18 cellular contexts compared by ENCODE assay signal in the genomic region with DNA sequence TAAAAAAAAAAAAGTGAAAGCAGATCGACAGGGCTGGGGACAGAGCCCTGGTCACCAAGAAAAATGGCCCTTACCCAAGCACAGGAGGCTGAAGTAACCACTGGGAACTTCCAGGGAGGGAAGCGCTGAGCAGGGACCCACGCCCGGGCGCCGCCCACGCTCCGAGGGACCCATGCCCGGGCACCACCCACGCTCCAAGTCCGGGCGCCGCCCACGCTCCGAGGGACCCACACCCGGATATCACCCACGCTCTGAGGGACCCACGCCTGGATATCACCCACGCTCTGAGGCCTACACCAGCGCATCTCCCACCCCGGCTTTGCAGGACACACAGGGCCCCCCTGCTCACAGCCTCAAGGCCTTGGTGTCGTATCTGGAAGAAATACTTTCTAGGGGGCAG.
A peak's percentile ranks its signal among the peaks of the same experiment; 100 is the strongest.
DNase-seq lines count a peak whose midpoint lies in the region; ATAC-seq and TF ChIP-seq lines count a peak whose summit lies in the region.
"Had no signal": no experiment of that assay in that cellular context is flagged by ENCODE, and none has a peak within 500 bp of the region (broad histone marks: within the 10 kb centered on the region; RNA-seq: fewer than 3 reads in every experiment).

No MANE protein-coding gene starts in this region.

- TF ChIP-seq CTCF in HEK293 (tag by site-specific recombination; IDR thresholded peaks at IDR 0.05) (no peak), nephron progenitor cell (IDR thresholded peaks at IDR 0.05) (no peak)

- intact Hi-C loops in dendritic cell treated with granulocyte-macrophage colony-stimulating factor and Interleukin-4, amounts not matched to agents 40 ng/mL and 50 ng/mL, for 4 days (cut with micrococcal nuclease) = no loop called here

- ATAC-seq in GM19023 (IDR thresholded peaks at IDR 0.05; ENCODE audit: unreplicated experiment) = no peak
- ATAC-seq: GM23338, HCT116, HepG2 had no signal

- DNase-seq in nephron progenitor cell (no peak), T1000 (lab: John Stamatoyannopoulos, UW) (no peak), NCI-H1436 treated with DMSO at 0.1 percent for 48 hours (lab: John Stamatoyannopoulos, UW) (no peak)
- DNase-seq: ACHN; BE2C; C1 segment of cervical spinal cord; Caco-2; CD4-positive, CD25-positive, alpha-beta regulatory T cell; CD8-positive, alpha-beta memory T cell; H7 had no signal

- no peaks in the 10 kb centered on the region for H3K9me3 Mint-ChIP-seq in dendritic cell treated with granulocyte-macrophage colony-stimulating factor and Interleukin-4, amounts not matched to agents 40 ng/mL and 50 ng/mL, for 4 days
- H3K9me3 Mint-ChIP-seq in nephron progenitor cell = no peaks in the 10 kb centered on the region
- H3K9me3 Mint-ChIP-seq: CD4-positive, CD25-positive, alpha-beta regulatory T cell; CD8-positive, alpha-beta memory T cell; GM23338; IgD-negative memory B cell had no signal

- no peaks in the 10 kb centered on the region for H3K27me3 Mint-ChIP-seq in dendritic cell treated with granulocyte-macrophage colony-stimulating factor and Interleukin-4, amounts not matched to agents 40 ng/mL and 50 ng/mL, for 4 days
- peaks cover 3% of the 10 kb centered on the region for H3K27me3 Mint-ChIP-seq in nephron progenitor cell (ENCODE audit: low read depth, poor library complexity)
- H3K27me3 Mint-ChIP-seq: CD4-positive, CD25-positive, alpha-beta regulatory T cell; CD8-positive, alpha-beta memory T cell; IgD-negative memory B cell had no signal

- POLR2A ChIA-PET in HEK293 (lab: Yijun Ruan, JAX) = no interaction called here

- H3K9me3 ChIP-seq in HEK293 (ENCODE audit: control insufficient read depth, insufficient read depth, low read depth, low read length) = no peaks in the 10 kb centered on the region
- H3K9me3 ChIP-seq: BE2C, Caco-2 had no signal

- peaks cover 21% of the 10 kb centered on the region for H3K4me1 Mint-ChIP-seq in dendritic cell treated with granulocyte-macrophage colony-stimulating factor and Interleukin-4, amounts not matched to agents 40 ng/mL and 50 ng/mL, for 4 days (ENCODE audit: low read depth)
- H3K4me1 Mint-ChIP-seq in nephron progenitor cell = peaks cover 6% of the 10 kb centered on the region
- H3K4me1 Mint-ChIP-seq: GM23338 had no signal

- no peak overlapping the region for H3K4me3 ChIP-seq in HEK293 (ENCODE audit: low read depth, low read length)
- H3K4me3 ChIP-seq: GM23338 had no signal

- peaks cover 99% of the 10 kb centered on the region for H3K36me3 Mint-ChIP-seq in dendritic cell treated with granulocyte-macrophage colony-stimulating factor and Interleukin-4, amounts not matched to agents 40 ng/mL and 50 ng/mL, for 4 days (ENCODE audit: low read depth)
- no peaks in the 10 kb centered on the region for H3K36me3 Mint-ChIP-seq in nephron progenitor cell (ENCODE audit: low read depth)

- H3K36me3 ChIP-seq in HEK293 (ENCODE audit: control insufficient read depth in 2 of 2, insufficient read depth in 1 of 2, low read length in 2 of 2) = peaks cover 0 to 33% of the 10 kb centered on the region in 2 experiments; a peak in 2 of 3 replicates

- H3K27ac Mint-ChIP-seq in dendritic cell treated with granulocyte-macrophage colony-stimulating factor and Interleukin-4, amounts not matched to agents 40 ng/mL and 50 ng/mL, for 4 days = peak overlapping the region; percentile 20
- H3K27ac Mint-ChIP-seq in nephron progenitor cell = peak overlapping the region; percentile 74
- H3K27ac Mint-ChIP-seq: GM23338 had no signal

- CTCF ChIA-PET in HEK293 (lab: Yijun Ruan, JAX) = interaction anchor here (2.5 kb wide), 1 partner anchor 164 kb away, joined by 13 read pairs; no protein-coding TSS in a partner anchor

- no peak overlapping the region for H3K4me3 Mint-ChIP-seq in dendritic cell treated with granulocyte-macrophage colony-stimulating factor and Interleukin-4, amounts not matched to agents 40 ng/mL and 50 ng/mL, for 4 days
- no peak overlapping the region for H3K4me3 Mint-ChIP-seq in nephron progenitor cell
- H3K4me3 Mint-ChIP-seq: CD4-positive, CD25-positive, alpha-beta regulatory T cell; CD8-positive, alpha-beta memory T cell; GM23338; IgD-negative memory B cell had no signal

- H3K4me1 ChIP-seq in HEK293 (ENCODE audit: control insufficient read depth, insufficient read depth, low read length) = no peaks in the 10 kb centered on the region
- H3K4me1 ChIP-seq: Caco-2 had no signal

- H3K27ac ChIP-seq in HEK293 (ENCODE audit: extremely low read depth, low read depth, low read length) (no peak overlapping the region), angular gyrus (ENCODE audit: low read depth, low read length) (peak overlapping the region; percentile 46)

TF ChIP-seq in HEK293, 187 proteins besides CTCF, POLR2A, EP300 and RAD21 (continues in another document):
- TF ChIP-seq ZNF664 (tag by site-specific recombination; IDR thresholded peaks at IDR 0.05) = no peak
- no peak for TF ChIP-seq ZSCAN4 (tag by site-specific recombination; IDR thresholded peaks at IDR 0.05)
- no peak for TF ChIP-seq BCL11B (tag by site-specific recombination; IDR thresholded peaks at IDR 0.05; ENCODE audit: low read depth)
- TF ChIP-seq, protein P1, sequence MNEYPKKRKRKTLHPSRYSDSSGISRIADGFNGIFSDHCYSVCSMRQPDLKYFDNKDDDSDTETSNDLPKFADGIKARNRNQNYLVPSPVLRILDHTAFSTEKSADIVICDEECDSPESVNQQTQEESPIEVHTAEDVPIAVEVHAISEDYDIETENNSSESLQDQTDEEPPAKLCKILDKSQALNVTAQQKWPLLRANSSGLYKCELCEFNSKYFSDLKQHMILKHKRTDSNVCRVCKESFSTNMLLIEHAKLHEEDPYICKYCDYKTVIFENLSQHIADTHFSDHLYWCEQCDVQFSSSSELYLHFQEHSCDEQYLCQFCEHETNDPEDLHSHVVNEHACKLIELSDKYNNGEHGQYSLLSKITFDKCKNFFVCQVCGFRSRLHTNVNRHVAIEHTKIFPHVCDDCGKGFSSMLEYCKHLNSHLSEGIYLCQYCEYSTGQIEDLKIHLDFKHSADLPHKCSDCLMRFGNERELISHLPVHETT (tag by site-specific recombination; IDR thresholded peaks at IDR 0.05) = no peak
- no peak for TF ChIP-seq HOXC10 (CRISPR knock-in tag; IDR thresholded peaks at IDR 0.05)
- TF ChIP-seq ZBTB1 (tag by site-specific recombination; IDR thresholded peaks at IDR 0.05) = no peak
- TF ChIP-seq KLF10 (tag by site-specific recombination; IDR thresholded peaks at IDR 0.05) = no peak
- no peak for TF ChIP-seq ZNF600 (tag by site-specific recombination; IDR thresholded peaks at IDR 0.05)
- no peak for TF ChIP-seq ZNF692 (tag by site-specific recombination; IDR thresholded peaks at IDR 0.05)
- no peak for TF ChIP-seq ZEB2 (tag by site-specific recombination; IDR thresholded peaks at IDR 0.05)
- no peak for TF ChIP-seq ZNF394 (tag by site-specific recombination; IDR thresholded peaks at IDR 0.05; ENCODE audit: borderline replicate concordance)
- peak; percentile 91 for TF ChIP-seq ZFHX2 (tag by site-specific recombination; conservative IDR thresholded peaks at IDR 0.05)
- TF ChIP-seq GLIS1 (tag by site-specific recombination; IDR thresholded peaks at IDR 0.05) = no peak
- TF ChIP-seq ZNF580 (tag by site-specific recombination; IDR thresholded peaks at IDR 0.05) = no peak
- no peak for TF ChIP-seq ZNF350 (tag by site-specific recombination; IDR thresholded peaks at IDR 0.05)
- no peak for TF ChIP-seq ZNF354C (tag by site-specific recombination; IDR thresholded peaks at IDR 0.05; ENCODE audit: borderline replicate concordance, low read depth)
- TF ChIP-seq ZNF473 (tag by site-specific recombination; IDR thresholded peaks at IDR 0.05) = no peak
- no peak for TF ChIP-seq KLF9 (tag by site-specific recombination; IDR thresholded peaks at IDR 0.05; ENCODE audit: low read depth)
- no peak for TF ChIP-seq ZNF660 (tag by site-specific recombination; IDR thresholded peaks at IDR 0.05)
- peak; percentile 85 for TF ChIP-seq EGR2 (tag by site-specific recombination; IDR thresholded peaks at IDR 0.05; ENCODE audit: low read depth)
- peak; percentile 93 for TF ChIP-seq KLF1 (tag by site-specific recombination; IDR thresholded peaks at IDR 0.05)
